1 cellular context compared by ENCODE assay signal in genomic region chr4:112882286-112882685, GRCh38.
TF ChIP-seq lines count a peak whose summit lies in the region.

No MANE protein-coding gene starts in this region.

TF ChIP-seq in GM23338, 12 proteins besides CTCF, POLR2A, EP300 and RAD21 (continued from another document):
- TF ChIP-seq, protein P1, sequence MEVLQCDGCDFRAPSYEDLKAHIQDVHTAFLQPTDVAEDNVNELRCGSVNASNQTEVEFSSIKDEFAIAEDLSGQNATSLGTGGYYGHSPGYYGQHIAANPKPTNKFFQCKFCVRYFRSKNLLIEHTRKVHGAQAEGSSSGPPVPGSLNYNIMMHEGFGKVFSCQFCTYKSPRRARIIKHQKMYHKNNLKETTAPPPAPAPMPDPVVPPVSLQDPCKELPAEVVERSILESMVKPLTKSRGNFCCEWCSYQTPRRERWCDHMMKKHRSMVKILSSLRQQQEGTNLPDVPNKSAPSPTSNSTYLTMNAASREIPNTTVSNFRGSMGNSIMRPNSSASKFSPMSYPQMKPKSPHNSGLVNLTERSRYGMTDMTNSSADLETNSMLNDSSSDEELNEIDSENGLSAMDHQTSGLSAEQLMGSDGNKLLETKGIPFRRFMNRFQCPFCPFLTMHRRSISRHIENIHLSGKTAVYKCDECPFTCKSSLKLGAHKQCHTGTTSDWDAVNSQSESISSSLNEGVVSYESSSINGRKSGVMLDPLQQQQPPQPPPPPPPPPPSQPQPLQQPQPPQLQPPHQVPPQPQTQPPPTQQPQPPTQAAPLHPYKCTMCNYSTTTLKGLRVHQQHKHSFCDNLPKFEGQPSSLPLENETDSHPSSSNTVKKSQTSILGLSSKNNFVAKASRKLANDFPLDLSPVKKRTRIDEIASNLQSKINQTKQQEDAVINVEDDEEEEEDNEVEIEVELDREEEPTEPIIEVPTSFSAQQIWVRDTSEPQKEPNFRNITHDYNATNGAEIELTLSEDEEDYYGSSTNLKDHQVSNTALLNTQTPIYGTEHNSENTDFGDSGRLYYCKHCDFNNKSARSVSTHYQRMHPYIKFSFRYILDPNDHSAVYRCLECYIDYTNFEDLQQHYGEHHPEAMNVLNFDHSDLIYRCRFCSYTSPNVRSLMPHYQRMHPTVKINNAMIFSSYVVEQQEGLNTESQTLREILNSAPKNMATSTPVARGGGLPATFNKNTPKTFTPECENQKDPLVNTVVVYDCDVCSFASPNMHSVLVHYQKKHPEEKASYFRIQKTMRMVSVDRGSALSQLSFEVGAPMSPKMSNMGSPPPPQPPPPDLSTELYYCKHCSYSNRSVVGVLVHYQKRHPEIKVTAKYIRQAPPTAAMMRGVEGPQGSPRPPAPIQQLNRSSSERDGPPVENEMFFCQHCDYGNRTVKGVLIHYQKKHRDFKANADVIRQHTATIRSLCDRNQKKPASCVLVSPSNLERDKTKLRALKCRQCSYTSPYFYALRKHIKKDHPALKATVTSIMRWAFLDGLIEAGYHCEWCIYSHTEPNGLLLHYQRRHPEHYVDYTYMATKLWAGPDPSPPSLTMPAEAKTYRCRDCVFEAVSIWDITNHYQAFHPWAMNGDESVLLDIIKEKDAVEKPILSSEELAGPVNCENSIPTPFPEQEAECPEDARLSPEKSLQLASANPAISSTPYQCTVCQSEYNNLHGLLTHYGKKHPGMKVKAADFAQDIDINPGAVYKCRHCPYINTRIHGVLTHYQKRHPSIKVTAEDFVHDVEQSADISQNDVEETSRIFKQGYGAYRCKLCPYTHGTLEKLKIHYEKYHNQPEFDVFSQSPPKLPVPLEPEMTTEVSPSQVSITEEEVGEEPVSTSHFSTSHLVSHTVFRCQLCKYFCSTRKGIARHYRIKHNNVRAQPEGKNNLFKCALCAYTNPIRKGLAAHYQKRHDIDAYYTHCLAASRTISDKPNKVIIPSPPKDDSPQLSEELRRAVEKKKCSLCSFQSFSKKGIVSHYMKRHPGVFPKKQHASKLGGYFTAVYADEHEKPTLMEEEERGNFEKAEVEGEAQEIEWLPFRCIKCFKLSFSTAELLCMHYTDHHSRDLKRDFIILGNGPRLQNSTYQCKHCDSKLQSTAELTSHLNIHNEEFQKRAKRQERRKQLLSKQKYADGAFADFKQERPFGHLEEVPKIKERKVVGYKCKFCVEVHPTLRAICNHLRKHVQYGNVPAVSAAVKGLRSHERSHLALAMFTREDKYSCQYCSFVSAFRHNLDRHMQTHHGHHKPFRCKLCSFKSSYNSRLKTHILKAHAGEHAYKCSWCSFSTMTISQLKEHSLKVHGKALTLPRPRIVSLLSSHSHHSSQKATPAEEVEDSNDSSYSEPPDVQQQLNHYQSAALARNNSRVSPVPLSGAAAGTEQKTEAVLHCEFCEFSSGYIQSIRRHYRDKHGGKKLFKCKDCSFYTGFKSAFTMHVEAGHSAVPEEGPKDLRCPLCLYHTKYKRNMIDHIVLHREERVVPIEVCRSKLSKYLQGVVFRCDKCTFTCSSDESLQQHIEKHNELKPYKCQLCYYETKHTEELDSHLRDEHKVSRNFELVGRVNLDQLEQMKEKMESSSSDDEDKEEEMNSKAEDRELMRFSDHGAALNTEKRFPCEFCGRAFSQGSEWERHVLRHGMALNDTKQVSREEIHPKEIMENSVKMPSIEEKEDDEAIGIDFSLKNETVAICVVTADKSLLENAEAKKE (CRISPR knock-in tag; IDR thresholded peaks at IDR 0.05): no peak
- TF ChIP-seq NANOG (IDR thresholded peaks at IDR 0.05; ENCODE audit: borderline replicate concordance) (no peak), ZNF114 (CRISPR knock-in tag; IDR thresholded peaks at IDR 0.05) (no peak), EZH2phosphoT487 (IDR thresholded peaks at IDR 0.05; ENCODE audit: unreplicated experiment) (no peak), ZNF331 (CRISPR knock-in tag; IDR thresholded peaks at IDR 0.05; ENCODE audit: low read depth) (no peak), POLR2AphosphoS5 (IDR thresholded peaks at IDR 0.05; ENCODE audit: low read depth) (no peak), STAT1 (IDR thresholded peaks at IDR 0.05; ENCODE audit: unreplicated experiment) (no peak)
- TF ChIP-seq, protein P2, sequence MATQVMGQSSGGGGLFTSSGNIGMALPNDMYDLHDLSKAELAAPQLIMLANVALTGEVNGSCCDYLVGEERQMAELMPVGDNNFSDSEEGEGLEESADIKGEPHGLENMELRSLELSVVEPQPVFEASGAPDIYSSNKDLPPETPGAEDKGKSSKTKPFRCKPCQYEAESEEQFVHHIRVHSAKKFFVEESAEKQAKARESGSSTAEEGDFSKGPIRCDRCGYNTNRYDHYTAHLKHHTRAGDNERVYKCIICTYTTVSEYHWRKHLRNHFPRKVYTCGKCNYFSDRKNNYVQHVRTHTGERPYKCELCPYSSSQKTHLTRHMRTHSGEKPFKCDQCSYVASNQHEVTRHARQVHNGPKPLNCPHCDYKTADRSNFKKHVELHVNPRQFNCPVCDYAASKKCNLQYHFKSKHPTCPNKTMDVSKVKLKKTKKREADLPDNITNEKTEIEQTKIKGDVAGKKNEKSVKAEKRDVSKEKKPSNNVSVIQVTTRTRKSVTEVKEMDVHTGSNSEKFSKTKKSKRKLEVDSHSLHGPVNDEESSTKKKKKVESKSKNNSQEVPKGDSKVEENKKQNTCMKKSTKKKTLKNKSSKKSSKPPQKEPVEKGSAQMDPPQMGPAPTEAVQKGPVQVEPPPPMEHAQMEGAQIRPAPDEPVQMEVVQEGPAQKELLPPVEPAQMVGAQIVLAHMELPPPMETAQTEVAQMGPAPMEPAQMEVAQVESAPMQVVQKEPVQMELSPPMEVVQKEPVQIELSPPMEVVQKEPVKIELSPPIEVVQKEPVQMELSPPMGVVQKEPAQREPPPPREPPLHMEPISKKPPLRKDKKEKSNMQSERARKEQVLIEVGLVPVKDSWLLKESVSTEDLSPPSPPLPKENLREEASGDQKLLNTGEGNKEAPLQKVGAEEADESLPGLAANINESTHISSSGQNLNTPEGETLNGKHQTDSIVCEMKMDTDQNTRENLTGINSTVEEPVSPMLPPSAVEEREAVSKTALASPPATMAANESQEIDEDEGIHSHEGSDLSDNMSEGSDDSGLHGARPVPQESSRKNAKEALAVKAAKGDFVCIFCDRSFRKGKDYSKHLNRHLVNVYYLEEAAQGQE (IDR thresholded peaks at IDR 0.05; ENCODE audit: unreplicated experiment): no peak
TF ChIP-seq in GM23338: peak in this region for 0.
